Comparison of ENCODE assay signal across 1 cellular context in genomic region chr11:66068154-66068821, GRCh38.
TF ChIP-seq lines count a peak whose summit lies in the region.

No MANE protein-coding gene starts in this region.

TF ChIP-seq in K562, 482 proteins besides CTCF, POLR2A, EP300 and RAD21 (continues in another document):
- TF ChIP-seq ZBTB7A (IDR thresholded peaks at IDR 0.05; ENCODE audit: borderline replicate concordance, control insufficient read depth, low read depth, low read length), result peak; percentile 51; the same call in 1 of the 2 replicates
- TF ChIP-seq ZNF224 (CRISPR knock-in tag; IDR thresholded peaks at IDR 0.05), result no peak
- TF ChIP-seq, protein P1, sequence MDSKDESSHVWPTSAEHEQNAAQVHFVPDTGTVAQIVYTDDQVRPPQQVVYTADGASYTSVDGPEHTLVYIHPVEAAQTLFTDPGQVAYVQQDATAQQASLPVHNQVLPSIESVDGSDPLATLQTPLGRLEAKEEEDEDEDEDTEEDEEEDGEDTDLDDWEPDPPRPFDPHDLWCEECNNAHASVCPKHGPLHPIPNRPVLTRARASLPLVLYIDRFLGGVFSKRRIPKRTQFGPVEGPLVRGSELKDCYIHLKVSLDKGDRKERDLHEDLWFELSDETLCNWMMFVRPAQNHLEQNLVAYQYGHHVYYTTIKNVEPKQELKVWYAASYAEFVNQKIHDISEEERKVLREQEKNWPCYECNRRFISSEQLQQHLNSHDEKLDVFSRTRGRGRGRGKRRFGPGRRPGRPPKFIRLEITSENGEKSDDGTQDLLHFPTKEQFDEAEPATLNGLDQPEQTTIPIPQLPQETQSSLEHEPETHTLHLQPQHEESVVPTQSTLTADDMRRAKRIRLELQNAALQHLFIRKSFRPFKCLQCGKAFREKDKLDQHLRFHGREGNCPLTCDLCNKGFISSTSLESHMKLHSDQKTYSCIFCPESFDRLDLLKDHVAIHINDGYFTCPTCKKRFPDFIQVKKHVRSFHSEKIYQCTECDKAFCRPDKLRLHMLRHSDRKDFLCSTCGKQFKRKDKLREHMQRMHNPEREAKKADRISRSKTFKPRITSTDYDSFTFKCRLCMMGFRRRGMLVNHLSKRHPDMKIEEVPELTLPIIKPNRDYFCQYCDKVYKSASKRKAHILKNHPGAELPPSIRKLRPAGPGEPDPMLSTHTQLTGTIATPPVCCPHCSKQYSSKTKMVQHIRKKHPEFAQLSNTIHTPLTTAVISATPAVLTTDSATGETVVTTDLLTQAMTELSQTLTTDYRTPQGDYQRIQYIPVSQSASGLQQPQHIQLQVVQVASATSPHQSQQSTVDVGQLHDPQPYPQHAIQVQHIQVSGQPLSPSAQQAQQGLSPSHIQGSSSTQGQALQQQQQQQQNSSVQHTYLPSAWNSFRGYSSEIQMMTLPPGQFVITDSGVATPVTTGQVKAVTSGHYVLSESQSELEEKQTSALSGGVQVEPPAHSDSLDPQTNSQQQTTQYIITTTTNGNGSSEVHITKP (IDR thresholded peaks at IDR 0.05; ENCODE audit: partially characterized antibody), result no peak
- no peak for TF ChIP-seq PML (IDR thresholded peaks at IDR 0.05; ENCODE audit: low read length)
- TF ChIP-seq PHF21A (IDR thresholded peaks at IDR 0.05; ENCODE audit: borderline replicate concordance, low read depth), result no peak
- TF ChIP-seq, protein P2, sequence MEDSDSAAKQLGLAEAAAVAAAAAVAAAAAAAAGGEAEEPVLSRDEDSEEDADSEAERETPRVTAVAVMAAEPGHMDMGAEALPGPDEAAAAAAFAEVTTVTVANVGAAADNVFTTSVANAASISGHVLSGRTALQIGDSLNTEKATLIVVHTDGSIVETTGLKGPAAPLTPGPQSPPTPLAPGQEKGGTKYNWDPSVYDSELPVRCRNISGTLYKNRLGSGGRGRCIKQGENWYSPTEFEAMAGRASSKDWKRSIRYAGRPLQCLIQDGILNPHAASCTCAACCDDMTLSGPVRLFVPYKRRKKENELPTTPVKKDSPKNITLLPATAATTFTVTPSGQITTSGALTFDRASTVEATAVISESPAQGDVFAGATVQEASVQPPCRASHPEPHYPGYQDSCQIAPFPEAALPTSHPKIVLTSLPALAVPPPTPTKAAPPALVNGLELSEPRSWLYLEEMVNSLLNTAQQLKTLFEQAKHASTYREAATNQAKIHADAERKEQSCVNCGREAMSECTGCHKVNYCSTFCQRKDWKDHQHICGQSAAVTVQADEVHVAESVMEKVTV (CRISPR knock-in tag; IDR thresholded peaks at IDR 0.05), result peak; percentile 43; the same call in 1 of the 2 replicates
- no peak for TF ChIP-seq POLR2AphosphoS2 (IDR thresholded peaks at IDR 0.05; ENCODE audit: low read length)
- TF ChIP-seq RBM39 (optimal IDR thresholded peaks at IDR 0.05; ENCODE audit: low read depth, low read length), result peak; percentile 53
- TF ChIP-seq, protein P3, sequence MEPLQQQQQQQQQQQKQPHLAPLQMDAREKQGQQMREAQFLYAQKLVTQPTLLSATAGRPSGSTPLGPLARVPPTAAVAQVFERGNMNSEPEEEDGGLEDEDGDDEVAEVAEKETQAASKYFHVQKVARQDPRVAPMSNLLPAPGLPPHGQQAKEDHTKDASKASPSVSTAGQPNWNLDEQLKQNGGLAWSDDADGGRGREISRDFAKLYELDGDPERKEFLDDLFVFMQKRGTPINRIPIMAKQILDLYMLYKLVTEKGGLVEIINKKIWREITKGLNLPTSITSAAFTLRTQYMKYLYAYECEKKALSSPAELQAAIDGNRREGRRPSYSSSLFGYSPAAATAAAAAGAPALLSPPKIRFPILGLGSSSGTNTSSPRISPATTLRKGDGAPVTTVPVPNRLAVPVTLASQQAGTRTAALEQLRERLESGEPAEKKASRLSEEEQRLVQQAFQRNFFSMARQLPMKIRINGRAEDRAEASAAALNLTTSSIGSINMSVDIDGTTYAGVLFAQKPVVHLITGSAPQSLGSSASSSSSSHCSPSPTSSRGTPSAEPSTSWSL (CRISPR knock-in tag; IDR thresholded peaks at IDR 0.05; ENCODE audit: borderline replicate concordance), result no peak
- TF ChIP-seq, protein P4, sequence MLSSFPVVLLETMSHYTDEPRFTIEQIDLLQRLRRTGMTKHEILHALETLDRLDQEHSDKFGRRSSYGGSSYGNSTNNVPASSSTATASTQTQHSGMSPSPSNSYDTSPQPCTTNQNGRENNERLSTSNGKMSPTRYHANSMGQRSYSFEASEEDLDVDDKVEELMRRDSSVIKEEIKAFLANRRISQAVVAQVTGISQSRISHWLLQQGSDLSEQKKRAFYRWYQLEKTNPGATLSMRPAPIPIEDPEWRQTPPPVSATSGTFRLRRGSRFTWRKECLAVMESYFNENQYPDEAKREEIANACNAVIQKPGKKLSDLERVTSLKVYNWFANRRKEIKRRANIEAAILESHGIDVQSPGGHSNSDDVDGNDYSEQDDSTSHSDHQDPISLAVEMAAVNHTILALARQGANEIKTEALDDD (IDR thresholded peaks at IDR 0.05), result no peak
- TF ChIP-seq, protein P5, sequence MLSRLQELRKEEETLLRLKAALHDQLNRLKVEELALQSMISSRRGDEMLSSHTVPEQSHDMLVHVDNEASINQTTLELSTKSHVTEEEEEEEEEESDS (CRISPR knock-in tag; IDR thresholded peaks at IDR 0.05), result no peak
- TF ChIP-seq MAX (CRISPR knock-in tag; IDR thresholded peaks at IDR 0.05), result peak; percentile 51; the same call in 1 of the 2 replicates
- no peak for TF ChIP-seq ARID3A (IDR thresholded peaks at IDR 0.05; ENCODE audit: borderline replicate concordance, low read depth, low read length)
- TF ChIP-seq ETS2 (tag; IDR thresholded peaks at IDR 0.05; ENCODE audit: borderline replicate concordance, poor library complexity, severe bottlenecking), result no peak
- TF ChIP-seq TOE1 (IDR thresholded peaks at IDR 0.05; ENCODE audit: borderline replicate concordance), result no peak
- 0 out of 2 replicates have a peak, but pooled peaks have one; percentile 62 for TF ChIP-seq TOE1 (CRISPR knock-in tag; IDR thresholded peaks at IDR 0.05; ENCODE audit: borderline replicate concordance, low read depth)
- TF ChIP-seq DMBX1 (CRISPR knock-in tag; IDR thresholded peaks at IDR 0.05; ENCODE audit: borderline replicate concordance), result no peak
- no peak for TF ChIP-seq ELK3 (CRISPR knock-in tag; IDR thresholded peaks at IDR 0.05)
- no peak for TF ChIP-seq NR3C1 (CRISPR knock-in tag; IDR thresholded peaks at IDR 0.05)
- TF ChIP-seq TEAD4 (IDR thresholded peaks at IDR 0.05; ENCODE audit: low read length), result 0 out of 2 replicates have a peak, but pooled peaks have one; percentile 13
- no peak for TF ChIP-seq TEAD4 (CRISPR knock-in tag; IDR thresholded peaks at IDR 0.05; ENCODE audit: borderline replicate concordance)
- TF ChIP-seq MEF2D (tag; conservative IDR thresholded peaks at IDR 0.05; ENCODE audit: low read depth), result no peak
- TF ChIP-seq NUFIP1 (IDR thresholded peaks at IDR 0.05; ENCODE audit: partially characterized antibody), result no peak
- TF ChIP-seq BDP1 (IDR thresholded peaks at IDR 0.05; ENCODE audit: insufficient read depth, insufficient read length), result no peak
- no peak for TF ChIP-seq HDAC3 (IDR thresholded peaks at IDR 0.05; ENCODE audit: borderline replicate concordance, partially characterized antibody)
- no peak for TF ChIP-seq ETS1 (conservative IDR thresholded peaks at IDR 0.05; ENCODE audit: control insufficient read depth, low read depth, low read length)
- TF ChIP-seq YY1 (IDR thresholded peaks at IDR 0.05; ENCODE audit: borderline replicate concordance in 1 of 3, control insufficient read depth in 1 of 3, extremely low read depth in 1 of 3, insufficient read depth in 3 of 3, insufficient read length in 1 of 3, insufficient replicate concordance in 2 of 3, low read depth in 1 of 3, low read length in 2 of 3), result peak in 1 of 3 experiments; percentile 45
- TF ChIP-seq, protein P6, sequence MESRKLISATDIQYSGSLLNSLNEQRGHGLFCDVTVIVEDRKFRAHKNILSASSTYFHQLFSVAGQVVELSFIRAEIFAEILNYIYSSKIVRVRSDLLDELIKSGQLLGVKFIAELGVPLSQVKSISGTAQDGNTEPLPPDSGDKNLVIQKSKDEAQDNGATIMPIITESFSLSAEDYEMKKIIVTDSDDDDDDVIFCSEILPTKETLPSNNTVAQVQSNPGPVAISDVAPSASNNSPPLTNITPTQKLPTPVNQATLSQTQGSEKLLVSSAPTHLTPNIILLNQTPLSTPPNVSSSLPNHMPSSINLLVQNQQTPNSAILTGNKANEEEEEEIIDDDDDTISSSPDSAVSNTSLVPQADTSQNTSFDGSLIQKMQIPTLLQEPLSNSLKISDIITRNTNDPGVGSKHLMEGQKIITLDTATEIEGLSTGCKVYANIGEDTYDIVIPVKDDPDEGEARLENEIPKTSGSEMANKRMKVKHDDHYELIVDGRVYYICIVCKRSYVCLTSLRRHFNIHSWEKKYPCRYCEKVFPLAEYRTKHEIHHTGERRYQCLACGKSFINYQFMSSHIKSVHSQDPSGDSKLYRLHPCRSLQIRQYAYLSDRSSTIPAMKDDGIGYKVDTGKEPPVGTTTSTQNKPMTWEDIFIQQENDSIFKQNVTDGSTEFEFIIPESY (CRISPR knock-in tag; IDR thresholded peaks at IDR 0.05), result peak; percentile 99
- peak; percentile 25; the same call in 1 of the 2 replicates for TF ChIP-seq CBFB (CRISPR knock-in tag; IDR thresholded peaks at IDR 0.05)
- TF ChIP-seq CXXC5 (CRISPR knock-in tag; IDR thresholded peaks at IDR 0.05), result 0 out of 2 replicates have a peak, but pooled peaks have one; percentile 14
- TF ChIP-seq CBX3 (IDR thresholded peaks at IDR 0.05; ENCODE audit: borderline replicate concordance in 1 of 2, low read length in 2 of 2), result no peak
- no peak for TF ChIP-seq LEF1 (IDR thresholded peaks at IDR 0.05)
- 0 out of 2 replicates have a peak, but pooled peaks have one; percentile 11 for TF ChIP-seq KLF16 (IDR thresholded peaks at IDR 0.05)
- TF ChIP-seq, protein P7, sequence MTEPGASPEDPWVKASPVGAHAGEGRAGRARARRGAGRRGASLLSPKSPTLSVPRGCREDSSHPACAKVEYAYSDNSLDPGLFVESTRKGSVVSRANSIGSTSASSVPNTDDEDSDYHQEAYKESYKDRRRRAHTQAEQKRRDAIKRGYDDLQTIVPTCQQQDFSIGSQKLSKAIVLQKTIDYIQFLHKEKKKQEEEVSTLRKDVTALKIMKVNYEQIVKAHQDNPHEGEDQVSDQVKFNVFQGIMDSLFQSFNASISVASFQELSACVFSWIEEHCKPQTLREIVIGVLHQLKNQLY (CRISPR knock-in tag; conservative IDR thresholded peaks at IDR 0.05), result no peak
- TF ChIP-seq HEY1 (CRISPR knock-in tag; IDR thresholded peaks at IDR 0.05; ENCODE audit: borderline replicate concordance), result no peak
- no peak for TF ChIP-seq THRB (CRISPR knock-in tag; conservative IDR thresholded peaks at IDR 0.05)
- no peak for TF ChIP-seq HMGN3 (IDR thresholded peaks at IDR 0.05; ENCODE audit: borderline replicate concordance, extremely low read depth, insufficient read length, low read depth, low read length)
- peak; percentile 77 for TF ChIP-seq NFIC (IDR thresholded peaks at IDR 0.05)
- TF ChIP-seq ZNF384 (IDR thresholded peaks at IDR 0.05; ENCODE audit: low read depth, low read length), result no peak
- no peak for TF ChIP-seq ZNF239 (CRISPR knock-in tag; IDR thresholded peaks at IDR 0.05)
- TF ChIP-seq NFATC3 (IDR thresholded peaks at IDR 0.05), result no peak
- TF ChIP-seq, protein P8, sequence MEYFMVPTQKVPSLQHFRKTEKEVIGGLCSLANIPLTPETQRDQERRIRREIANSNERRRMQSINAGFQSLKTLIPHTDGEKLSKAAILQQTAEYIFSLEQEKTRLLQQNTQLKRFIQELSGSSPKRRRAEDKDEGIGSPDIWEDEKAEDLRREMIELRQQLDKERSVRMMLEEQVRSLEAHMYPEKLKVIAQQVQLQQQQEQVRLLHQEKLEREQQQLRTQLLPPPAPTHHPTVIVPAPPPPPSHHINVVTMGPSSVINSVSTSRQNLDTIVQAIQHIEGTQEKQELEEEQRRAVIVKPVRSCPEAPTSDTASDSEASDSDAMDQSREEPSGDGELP (CRISPR knock-in tag; IDR thresholded peaks at IDR 0.05; ENCODE audit: borderline replicate concordance), result peak; percentile 35; the same call in 1 of the 2 replicates
- no peak for TF ChIP-seq PURB (CRISPR knock-in tag; IDR thresholded peaks at IDR 0.05; ENCODE audit: low read depth)
- no peak for TF ChIP-seq ZNF232 (CRISPR knock-in tag; IDR thresholded peaks at IDR 0.05)
